In genomic region chr10:34721201-34721840, GRCh38 we compare ENCODE assay signal across 10 cellular contexts.
DNase-seq lines count a peak whose midpoint lies in the region; ATAC-seq and TF ChIP-seq lines count a peak whose summit lies in the region.
"Had no signal": no experiment of that assay in that cellular context is flagged by ENCODE, and none has a peak within 500 bp of the region (broad histone marks: within the 10 kb centered on the region; RNA-seq: fewer than 3 reads in every experiment).

No MANE protein-coding gene starts in this region.

- no peaks in the 10 kb centered on the region for H3K9me3 ChIP-seq in Caco-2

- no peak overlapping the region for H3K4me3 ChIP-seq in Caco-2 (ENCODE audit: low read depth, low read length)
- no peak overlapping the region for H3K4me3 ChIP-seq in choroid plexus epithelial cell (ENCODE audit: low read depth, low read length)

- no peaks in the 10 kb centered on the region for H3K9me3 Mint-ChIP-seq in Caco-2 (ENCODE audit: unreplicated experiment)
- H3K9me3 Mint-ChIP-seq: CD4-positive, alpha-beta memory T cell had no signal

- no peaks in the 10 kb centered on the region for H3K27me3 Mint-ChIP-seq in Caco-2 (ENCODE audit: insufficient read depth, unreplicated experiment)

- BruUV-seq in Caco-2 (replicated peaks; lab: Mats Ljungman, UMichigan) = no TSS peak

- peak overlapping the region; percentile 15 for H3K27ac Mint-ChIP-seq in Caco-2 (ENCODE audit: unreplicated experiment)
- H3K27ac Mint-ChIP-seq: CD4-positive, alpha-beta memory T cell had no signal

- no peak for ATAC-seq in HG02623 (IDR thresholded peaks at IDR 0.05; ENCODE audit: unreplicated experiment)
- ATAC-seq: left lobe of liver had no signal

- no peak for TF ChIP-seq CTCF in Caco-2 (IDR thresholded peaks at IDR 0.05; ENCODE audit: insufficient read depth in 1 of 2, low read depth in 1 of 2, low read length in 1 of 2, severe bottlenecking in 1 of 2, unreplicated experiment in 1 of 2)
- TF ChIP-seq CTCF in choroid plexus epithelial cell (conservative IDR thresholded peaks at IDR 0.05; ENCODE audit: low read depth, low read length) = no peak
- TF ChIP-seq CTCF in GM20000 (IDR thresholded peaks at IDR 0.05; ENCODE audit: extremely low read depth, missing control alignments) = no peak

- no peaks in the 10 kb centered on the region for H3K36me3 ChIP-seq in Caco-2 (ENCODE audit: control insufficient read depth, insufficient read depth, low read length)

- no peaks in the 10 kb centered on the region for H3K27me3 ChIP-seq in Caco-2 (replicated peaks; ENCODE audit: control insufficient read depth, insufficient read depth, low read length)

- peaks cover 5% of the 10 kb centered on the region for H3K36me3 Mint-ChIP-seq in Caco-2 (ENCODE audit: insufficient read depth, unreplicated experiment)
- H3K36me3 Mint-ChIP-seq: CD4-positive, alpha-beta memory T cell had no signal

- DNase-seq in Caco-2 = no peak
- DNase-seq in NCI-H226 = peak; percentile 76
- peak; percentile 85 for DNase-seq in choroid plexus epithelial cell (ENCODE audit: low read depth)
- peak; percentile 85 for DNase-seq in myocyte (ENCODE audit: low read depth)
- no peak for DNase-seq in stimulated activated CD4-positive, alpha-beta T cell treated with anti-CD3 and anti-CD28 coated beads, Interleukin-15, amount 100 ng/mL, for 24 hours
- DNase-seq in GM20000 (ENCODE audit: low spot score) = no peak
- DNase-seq in HPDE6-E6E7 (ENCODE audit: extremely low spot score) = no peak
- DNase-seq: CD4-positive, alpha-beta memory T cell had no signal

- H3K4me1 Mint-ChIP-seq in Caco-2 (ENCODE audit: low read depth, unreplicated experiment) = peaks cover 20% of the 10 kb centered on the region

- intact Hi-C loops in Caco-2 (cut with micrococcal nuclease; ENCODE audit: unreplicated experiment) = loop anchor here (5.0 kb wide), 1 partner anchor 266 kb away; no protein-coding TSS in a partner anchor

- peaks cover 13% of the 10 kb centered on the region; the same call in 1 of the 2 replicates for H3K4me1 ChIP-seq in Caco-2

- POLR2A ChIA-PET in Caco-2 (lab: Charles Lee) = no interaction called here

- CTCF ChIA-PET in Caco-2 (lab: Charles Lee) = interaction anchor here (1.3 kb wide), 1 partner anchor 12 kb away, joined by 4 read pairs; no protein-coding TSS in a partner anchor

- no peak overlapping the region for H3K4me3 Mint-ChIP-seq in Caco-2 (ENCODE audit: unreplicated experiment)
- H3K4me3 Mint-ChIP-seq: CD4-positive, alpha-beta memory T cell had no signal

Comparison
In these comparisons a context has a peak if more than half of its experiments do, and no peak if none do; other contexts are left out.
1. DNase-seq: peak in NCI-H226 (single experiment), choroid plexus epithelial cell (single experiment) and myocyte (single experiment); none in Caco-2 (0 of 2), stimulated activated CD4-positive, alpha-beta T cell treated with anti-CD3 and anti-CD28 coated beads, Interleukin-15, amount 100 ng/mL, for 24 hours (single experiment), GM20000 (single experiment) and HPDE6-E6E7 (single experiment).